1 cellular context compared by ENCODE assay signal in the genomic region with DNA sequence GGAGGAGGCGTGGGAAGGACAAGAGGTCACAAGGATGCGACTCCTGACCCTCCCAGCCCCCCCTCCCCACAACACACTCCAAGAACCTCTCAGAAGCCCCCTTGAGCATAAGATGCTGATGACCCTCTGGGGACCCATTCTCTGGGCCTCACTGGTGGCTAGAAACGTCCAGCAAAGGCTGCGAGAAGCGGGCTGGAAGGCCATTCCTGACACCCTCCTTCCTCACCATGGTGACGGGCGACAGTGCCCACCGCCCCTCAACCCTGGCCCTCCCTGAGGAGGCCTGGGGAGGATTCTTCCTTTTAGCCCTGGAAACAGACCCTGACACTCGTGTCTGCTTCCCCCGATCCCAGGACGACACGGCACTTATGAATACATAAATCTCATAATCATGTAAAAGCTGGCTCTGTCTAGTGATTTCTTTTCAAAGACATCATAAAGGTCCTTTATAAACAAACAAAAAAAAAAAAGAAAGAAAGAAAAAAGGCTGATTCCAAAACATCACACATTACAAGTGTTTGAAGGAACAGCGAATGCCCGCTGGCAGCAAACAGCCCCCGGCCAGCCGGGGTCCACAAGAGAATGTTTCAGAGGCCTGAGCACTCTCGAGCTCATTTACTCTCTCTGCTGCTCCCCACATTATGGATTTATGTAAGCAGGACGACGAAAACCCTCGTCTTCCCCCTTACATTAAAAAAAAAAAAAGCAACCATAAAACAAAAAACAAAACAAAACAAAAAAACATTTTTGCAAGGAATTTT.
TF ChIP-seq lines count a peak whose summit lies in the region.

No MANE protein-coding gene starts in this region.

TF ChIP-seq in SK-N-SH, 30 proteins besides CTCF, POLR2A, EP300 and RAD21:
- no peak for TF ChIP-seq FOXJ3 (CRISPR knock-in tag; IDR thresholded peaks at IDR 0.05)
- TF ChIP-seq FOSL2 (IDR thresholded peaks at IDR 0.05; ENCODE audit: borderline replicate concordance, low read depth): no peak
- TF ChIP-seq TAF1 (IDR thresholded peaks at IDR 0.05; ENCODE audit: borderline replicate concordance, low read depth, low read length): no peak
- no peak for TF ChIP-seq RFX5 (IDR thresholded peaks at IDR 0.05; ENCODE audit: low read length)
- TF ChIP-seq, protein P1, sequence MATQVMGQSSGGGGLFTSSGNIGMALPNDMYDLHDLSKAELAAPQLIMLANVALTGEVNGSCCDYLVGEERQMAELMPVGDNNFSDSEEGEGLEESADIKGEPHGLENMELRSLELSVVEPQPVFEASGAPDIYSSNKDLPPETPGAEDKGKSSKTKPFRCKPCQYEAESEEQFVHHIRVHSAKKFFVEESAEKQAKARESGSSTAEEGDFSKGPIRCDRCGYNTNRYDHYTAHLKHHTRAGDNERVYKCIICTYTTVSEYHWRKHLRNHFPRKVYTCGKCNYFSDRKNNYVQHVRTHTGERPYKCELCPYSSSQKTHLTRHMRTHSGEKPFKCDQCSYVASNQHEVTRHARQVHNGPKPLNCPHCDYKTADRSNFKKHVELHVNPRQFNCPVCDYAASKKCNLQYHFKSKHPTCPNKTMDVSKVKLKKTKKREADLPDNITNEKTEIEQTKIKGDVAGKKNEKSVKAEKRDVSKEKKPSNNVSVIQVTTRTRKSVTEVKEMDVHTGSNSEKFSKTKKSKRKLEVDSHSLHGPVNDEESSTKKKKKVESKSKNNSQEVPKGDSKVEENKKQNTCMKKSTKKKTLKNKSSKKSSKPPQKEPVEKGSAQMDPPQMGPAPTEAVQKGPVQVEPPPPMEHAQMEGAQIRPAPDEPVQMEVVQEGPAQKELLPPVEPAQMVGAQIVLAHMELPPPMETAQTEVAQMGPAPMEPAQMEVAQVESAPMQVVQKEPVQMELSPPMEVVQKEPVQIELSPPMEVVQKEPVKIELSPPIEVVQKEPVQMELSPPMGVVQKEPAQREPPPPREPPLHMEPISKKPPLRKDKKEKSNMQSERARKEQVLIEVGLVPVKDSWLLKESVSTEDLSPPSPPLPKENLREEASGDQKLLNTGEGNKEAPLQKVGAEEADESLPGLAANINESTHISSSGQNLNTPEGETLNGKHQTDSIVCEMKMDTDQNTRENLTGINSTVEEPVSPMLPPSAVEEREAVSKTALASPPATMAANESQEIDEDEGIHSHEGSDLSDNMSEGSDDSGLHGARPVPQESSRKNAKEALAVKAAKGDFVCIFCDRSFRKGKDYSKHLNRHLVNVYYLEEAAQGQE (IDR thresholded peaks at IDR 0.05; ENCODE audit: low read depth, low read length): no peak
- no peak for TF ChIP-seq FOXM1 (IDR thresholded peaks at IDR 0.05; ENCODE audit: low read depth)
- TF ChIP-seq TCF12 (IDR thresholded peaks at IDR 0.05): no peak
- no peak for TF ChIP-seq CHD2 (IDR thresholded peaks at IDR 0.05; ENCODE audit: low read length, partially characterized antibody)
- TF ChIP-seq MXI1 (IDR thresholded peaks at IDR 0.05; ENCODE audit: low read depth, low read length): no peak
